ENCODE assay signal across 2 cellular contexts in genomic region chr1:222762178-222762577, GRCh38. TPM values are rescaled to one million over a fixed set of nuclear protein-coding genes. Genes with fewer than 3 reads are reported as not detected.
"Had no signal": no experiment of that assay in that cellular context is flagged by ENCODE, and none has a peak within 500 bp of the region (broad histone marks: within the 10 kb centered on the region; RNA-seq: fewer than 3 reads in every experiment).

No MANE protein-coding gene starts in this region.

RNA-seq across cellular contexts. Expression of gene FAM177B, which starts 25.2 kb away (rescaled TPM):
- total RNA-seq: temporal lobe, vagina had no signal
